Comparison of ENCODE assay signal across 8 cellular contexts in genomic region chr15:91021516-91022074, GRCh38. TPM values are rescaled to one million over a fixed set of nuclear protein-coding genes. Genes with fewer than 3 reads are reported as not detected.
DNase-seq lines count a peak whose midpoint lies in the region; ATAC-seq lines count a peak whose summit lies in the region.

No MANE protein-coding gene starts in this region.

- H3K9ac ChIP-seq in iPS-20b (ENCODE audit: low read depth, low read length), result peak overlapping the region; percentile 74

- ATAC-seq in activated naive CD4-positive, alpha-beta T cell treated with anti-CD3 and anti-CD28 coated beads, Interleukin-2, amount 50 U/mL, for 72 hours, result peak in 1 of 2 donors; percentile 25
- ATAC-seq in stimulated activated naive CD8-positive, alpha-beta T cell treated with anti-CD3 and anti-CD28 coated beads, Interleukin-15, amount 100 ng/mL, for 72 hours, result no peak
- no peak for ATAC-seq in HG03565 (IDR thresholded peaks at IDR 0.05; ENCODE audit: unreplicated experiment)
- no peak for ATAC-seq in GM21526 (IDR thresholded peaks at IDR 0.05; ENCODE audit: low FRiP score, unreplicated experiment)

- no peaks in the 10 kb centered on the region for H3K9me3 ChIP-seq in iPS-20b (ENCODE audit: insufficient read depth, low read depth, low read length)

- H3K4me3 ChIP-seq in GM08714 (ENCODE audit: low read length), result peak overlapping the region; percentile 97
- peak overlapping the region; percentile 83 for H3K4me3 ChIP-seq in iPS-20b (ENCODE audit: low read length)

- no peaks in the 10 kb centered on the region for H3K9me3 Mint-ChIP-seq in activated naive CD4-positive, alpha-beta T cell treated with anti-CD3 and anti-CD28 coated beads, Interleukin-2, amount 50 U/mL, for 72 hours
- H3K9me3 Mint-ChIP-seq in stimulated activated naive CD8-positive, alpha-beta T cell treated with anti-CD3 and anti-CD28 coated beads, Interleukin-15, amount 100 ng/mL, for 72 hours, result no peaks in the 10 kb centered on the region

- no peak overlapping the region for H3K27ac ChIP-seq in iPS-20b (ENCODE audit: low read length)

- DNase-seq in HPDE6-E6E7 (ENCODE audit: extremely low spot score) (peak; percentile 26), cerebellar nuclear complex (lab: John Stamatoyannopoulos, UW) (no peak)
- no peak for DNase-seq in activated naive CD4-positive, alpha-beta T cell treated with anti-CD3 and anti-CD28 coated beads, Interleukin-2, amount 50 U/mL, for 72 hours (ENCODE audit: low spot score in 2 of 2)
- DNase-seq in stimulated activated naive CD8-positive, alpha-beta T cell treated with anti-CD3 and anti-CD28 coated beads, Interleukin-15, amount 100 ng/mL, for 72 hours, result no peak

- peak overlapping the region; percentile 89 to 93 for H3K27ac Mint-ChIP-seq in activated naive CD4-positive, alpha-beta T cell treated with anti-CD3 and anti-CD28 coated beads, Interleukin-2, amount 50 U/mL, for 72 hours
- H3K27ac Mint-ChIP-seq in stimulated activated naive CD8-positive, alpha-beta T cell treated with anti-CD3 and anti-CD28 coated beads, Interleukin-15, amount 100 ng/mL, for 72 hours, result peak overlapping the region; percentile 93 to 97

- H3K4me1 Mint-ChIP-seq in stimulated activated naive CD8-positive, alpha-beta T cell treated with anti-CD3 and anti-CD28 coated beads, Interleukin-15, amount 100 ng/mL, for 72 hours, result peaks cover 47% of the 10 kb centered on the region

- H3K27me3 Mint-ChIP-seq in stimulated activated naive CD8-positive, alpha-beta T cell treated with anti-CD3 and anti-CD28 coated beads, Interleukin-15, amount 100 ng/mL, for 72 hours, result no peaks in the 10 kb centered on the region

- H3K36me3 Mint-ChIP-seq in activated naive CD4-positive, alpha-beta T cell treated with anti-CD3 and anti-CD28 coated beads, Interleukin-2, amount 50 U/mL, for 72 hours, result peaks cover 0 to 11% of the 10 kb centered on the region in 2 donors

- no peaks in the 10 kb centered on the region for H3K27me3 ChIP-seq in iPS-20b (ENCODE audit: insufficient read depth, low read length)

- peak overlapping the region; percentile 93 to 96 for H3K4me3 Mint-ChIP-seq in stimulated activated naive CD8-positive, alpha-beta T cell treated with anti-CD3 and anti-CD28 coated beads, Interleukin-15, amount 100 ng/mL, for 72 hours

- H3K4me1 ChIP-seq in iPS-20b (ENCODE audit: insufficient read depth, low read length), result no peaks in the 10 kb centered on the region; the same call in 1 of the 2 replicates

- H3K36me3 ChIP-seq in iPS-20b (ENCODE audit: insufficient read depth, low read depth, low read length), result peaks cover 4% of the 10 kb centered on the region; the same call in 1 of the 2 replicates

RNA-seq across cellular contexts. Expression of gene VPS33B, which starts 0.8 kb away (rescaled TPM):
- 10 to 100 TPM; 22.2 to 34.4 TPM for total RNA-seq in activated naive CD4-positive, alpha-beta T cell treated with anti-CD3 and anti-CD28 coated beads, Interleukin-2, amount 50 U/mL, for 72 hours

RNA-seq across cellular contexts. Expression of gene PRC1, which starts 27.3 kb away (rescaled TPM):
- 100 to 1,000 TPM; 115 to 233 TPM for total RNA-seq in activated naive CD4-positive, alpha-beta T cell treated with anti-CD3 and anti-CD28 coated beads, Interleukin-2, amount 50 U/mL, for 72 hours
